In the genomic region with DNA sequence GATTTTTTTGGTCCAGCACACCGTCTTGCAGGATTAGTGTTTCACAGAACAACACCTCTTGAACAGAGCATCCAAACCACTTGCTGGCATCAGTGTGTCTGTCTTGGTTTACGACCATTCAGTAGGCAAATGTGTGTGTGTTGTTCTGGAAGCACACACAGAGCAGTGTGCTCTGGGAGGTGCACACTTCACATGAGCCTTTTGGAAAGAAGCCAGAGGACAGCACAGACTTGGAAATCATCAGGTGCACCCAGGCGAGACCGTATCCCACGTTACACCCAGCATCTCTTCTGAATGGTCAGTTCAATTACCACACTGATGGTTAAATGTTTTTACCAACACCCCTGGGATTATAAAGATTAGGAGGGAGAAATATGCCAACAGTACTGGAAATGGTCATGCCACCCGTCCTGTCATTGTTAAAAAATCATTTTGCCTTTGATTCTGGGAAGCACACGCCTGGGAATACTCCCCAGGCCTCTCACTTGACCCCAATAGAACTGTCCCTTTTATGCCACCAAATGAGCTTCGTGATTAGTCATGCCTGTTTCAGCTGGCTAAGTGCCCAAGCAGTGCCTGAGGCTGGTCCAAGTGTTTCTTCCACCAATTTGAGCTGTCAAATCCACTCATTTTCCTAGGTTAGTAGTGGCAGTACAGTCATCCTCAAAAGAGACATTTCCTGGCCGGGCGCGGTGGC, we compare ENCODE assay signal across 13 cellular contexts.
DNase-seq lines count a peak whose midpoint lies in the region; ATAC-seq, FAIRE-seq and TF ChIP-seq lines count a peak whose summit lies in the region.
"Had no signal": no experiment of that assay in that cellular context is flagged by ENCODE, and none has a peak within 500 bp of the region (broad histone marks: within the 10 kb centered on the region; RNA-seq: fewer than 3 reads in every experiment).

No MANE protein-coding gene starts in this region.

- no peak for TF ChIP-seq CTCF in kidney (IDR thresholded peaks at IDR 0.05; ENCODE audit: borderline replicate concordance, extremely low read depth, insufficient read depth)
- TF ChIP-seq CTCF in gastrocnemius medialis (IDR thresholded peaks at IDR 0.05 in 4 of 5, conservative IDR thresholded peaks at IDR 0.05 in 1 of 5) = no peak

- H3K9ac ChIP-seq in kidney (ENCODE audit: low read length in 2 of 2) = no peak overlapping the region

- no peaks in the 10 kb centered on the region for H3K9me3 ChIP-seq in SJCRH30 (replicated peaks)
- no peaks in the 10 kb centered on the region for H3K9me3 ChIP-seq in kidney (ENCODE audit: control insufficient read depth in 1 of 2, low read length in 2 of 2)
- H3K9me3 ChIP-seq in gastrocnemius medialis = no peaks in the 10 kb centered on the region

- H3K4me3 ChIP-seq in SJCRH30 = no peak overlapping the region
- no peak overlapping the region for H3K4me3 ChIP-seq in kidney (ENCODE audit: low read length in 2 of 2)
- H3K4me3 ChIP-seq in gastrocnemius medialis = no peak overlapping the region
- H3K4me3 ChIP-seq: K562, PC-9 had no signal

- no peak for TF ChIP-seq POLR2A in gastrocnemius medialis (IDR thresholded peaks at IDR 0.05)

- intact Hi-C loops in kidney (cut with DNase I) = no loop called here
- intact Hi-C loops in gastrocnemius medialis (cut with DNase I; ENCODE audit: low total_unique reads) = no loop called here

- in situ Hi-C loops in gastrocnemius medialis (cut with MboI; ENCODE audit: low sequenced_read_pairs in 4 of 4) = no loop called here

- DNase-seq in DMS53 (lab: John Stamatoyannopoulos, UW) = peak; percentile 65
- peak; percentile 63 for DNase-seq in NCI-H146 (lab: John Stamatoyannopoulos, UW)
- peak; percentile 71 to 89 for DNase-seq in SJCRH30
- peak; percentile 48 for DNase-seq in medulla oblongata (ENCODE audit: extremely low spot score)
- no peak for DNase-seq in kidney
- DNase-seq in gastrocnemius medialis = no peak
- DNase-seq: CD4-positive, CD25-positive, alpha-beta regulatory T cell; stimulated activated CD4-positive, alpha-beta T cell treated with anti-CD3 and anti-CD28 coated beads, Interleukin-2, amount 100 ng/mL, for 48 hours had no signal

- H3K27ac ChIP-seq in SJCRH30 (peak overlapping the region; percentile 78), kidney (ENCODE audit: low read depth in 2 of 2, low read length in 2 of 2) (no peak overlapping the region), gastrocnemius medialis (no peak overlapping the region)
- H3K27ac ChIP-seq: PC-9 had no signal

- no peaks in the 10 kb centered on the region for H3K27me3 ChIP-seq in SJCRH30
- H3K27me3 ChIP-seq in gastrocnemius medialis = peaks cover 0 to 2% (median 0%) of the 10 kb centered on the region in 3 donors

- H3K36me3 ChIP-seq in SJCRH30 = no peaks in the 10 kb centered on the region
- no peaks in the 10 kb centered on the region for H3K36me3 ChIP-seq in kidney (ENCODE audit: control insufficient read depth in 1 of 2, insufficient read depth in 2 of 2, low read length in 2 of 2)
- no peaks in the 10 kb centered on the region for H3K36me3 ChIP-seq in gastrocnemius medialis

- FAIRE-seq in kidney (lab: Jason Lieb, UNC) = no peak
- FAIRE-seq: K562 had no signal

- peaks cover 44% of the 10 kb centered on the region for H3K4me1 ChIP-seq in SJCRH30
- no peaks in the 10 kb centered on the region for H3K4me1 ChIP-seq in kidney (ENCODE audit: control insufficient read depth in 1 of 2, insufficient read depth in 1 of 2, low read depth in 1 of 2, low read length in 2 of 2)
- no peaks in the 10 kb centered on the region for H3K4me1 ChIP-seq in gastrocnemius medialis

- ATAC-seq in GM18498 (IDR thresholded peaks at IDR 0.05; ENCODE audit: unreplicated experiment) = no peak
- ATAC-seq in GM18858 (IDR thresholded peaks at IDR 0.05; ENCODE audit: unreplicated experiment) = no peak
- ATAC-seq in gastrocnemius medialis = no peak
- ATAC-seq: K562, left lobe of liver had no signal

Comparison
In these comparisons a context has a peak if more than half of its experiments do, and no peak if none do; other contexts are left out.
1. DNase-seq: peak in DMS53 (single experiment), NCI-H146 (single experiment), SJCRH30 (2 of 2) and medulla oblongata (single experiment); none in kidney (single experiment) and gastrocnemius medialis (0 of 2).